Comparison of ENCODE assay signal across 9 cellular contexts in genomic region chr2:95346738-95347671, GRCh38. TPM values are rescaled to one million over a fixed set of nuclear protein-coding genes. Genes with fewer than 3 reads are reported as not detected.
A peak's percentile ranks its signal among the peaks of the same experiment; 100 is the strongest.
DNase-seq lines count a peak whose midpoint lies in the region; ATAC-seq and TF ChIP-seq lines count a peak whose summit lies in the region.
"Had no signal": no experiment of that assay in that cellular context is flagged by ENCODE, and none has a peak within 500 bp of the region (broad histone marks: within the 10 kb centered on the region; RNA-seq: fewer than 3 reads in every experiment).

No MANE protein-coding gene starts in this region.

- in situ Hi-C loops in KBM-7 (cut with MboI; ENCODE audit: low pct_unique_long_range_greater_than_20kb, low sequenced_read_pairs), result no loop called here

- no peaks in the 10 kb centered on the region for H3F3A ChIP-seq in GM23338 (replicated peaks; ENCODE audit: low read depth)

- H3K27ac ChIP-seq in GM23338 (ENCODE audit: low read depth), result no peak overlapping the region
- H3K27ac ChIP-seq in iPS-18a (ENCODE audit: low read length), result no peak overlapping the region
- peak overlapping the region in 2 of 8 donors; percentile 28 to 81 for H3K27ac ChIP-seq in spleen
- H3K27ac ChIP-seq: neutrophil had no signal

- H3K4me1 ChIP-seq in GM23338 (ENCODE audit: insufficient read depth), result no peaks in the 10 kb centered on the region
- H3K4me1 ChIP-seq in adipocyte (ENCODE audit: control insufficient read depth, insufficient read depth, low read length), result peaks cover 5% of the 10 kb centered on the region
- peaks cover 5% of the 10 kb centered on the region for H3K4me1 ChIP-seq in iPS-18a (ENCODE audit: control insufficient read depth, low read depth, low read length)
- H3K4me1 ChIP-seq in spleen, result peaks cover 11 to 28% (median 23%) of the 10 kb centered on the region in 6 donors

- intact Hi-C loops in spleen (cut with DNase I; ENCODE audit: low total_unique reads), result no loop called here

- H3K27me3 ChIP-seq in GM23338 (ENCODE audit: insufficient read depth) (peaks cover 62% of the 10 kb centered on the region), adipocyte (replicated peaks; ENCODE audit: control insufficient read depth, insufficient read depth, low read length) (peaks cover 29% of the 10 kb centered on the region), iPS-18a (ENCODE audit: control insufficient read depth, insufficient read depth, low read length) (peaks cover 51% of the 10 kb centered on the region), spleen (replicated peaks in 1 of 7) (peaks cover 0 to 74% (median 24%) of the 10 kb centered on the region in 7 donors)

- peak; percentile 59 for ATAC-seq in GM23338
- ATAC-seq in GM18520 (IDR thresholded peaks at IDR 0.05; ENCODE audit: unreplicated experiment), result no peak
- no peak for ATAC-seq in HG03097 (IDR thresholded peaks at IDR 0.05; ENCODE audit: low FRiP score, unreplicated experiment)

- H3K9ac ChIP-seq in adipocyte (ENCODE audit: low read length) (peak overlapping the region; percentile 74), iPS-18a (ENCODE audit: low read length) (no peak overlapping the region)

- no peaks in the 10 kb centered on the region for H3K9me2 ChIP-seq in GM23338 (ENCODE audit: insufficient read depth)

- H3K36me3 Mint-ChIP-seq in GM23338 (ENCODE audit: low read depth), result no peaks in the 10 kb centered on the region

- DNase-seq in GM23338 (ENCODE audit: low spot score), result peak; percentile 60
- peak; percentile 75 for DNase-seq in adipocyte (ENCODE audit: low read depth)
- peak; percentile 76 for DNase-seq in spleen
- no peak for DNase-seq in NCI-H1436 treated with DMSO at 0.1 percent for 48 hours (lab: John Stamatoyannopoulos, UW)
- DNase-seq in KBM-7, result no peak

- H3K4me1 Mint-ChIP-seq in GM23338, result no peaks in the 10 kb centered on the region

- H2AFZ ChIP-seq in GM23338, result peak overlapping the region; percentile 85

- TF ChIP-seq POLR2A in spleen (IDR thresholded peaks at IDR 0.05), result no peak

- no peaks in the 10 kb centered on the region for H3K9me3 ChIP-seq in adipocyte (ENCODE audit: control insufficient read depth, low read length)
- H3K9me3 ChIP-seq in iPS-18a (ENCODE audit: control insufficient read depth, low read depth, low read length), result no peaks in the 10 kb centered on the region
- H3K9me3 ChIP-seq in spleen, result no peaks in the 10 kb centered on the region
- H3K9me3 ChIP-seq: neutrophil had no signal

- peak overlapping the region; percentile 57 for H3K4me3 ChIP-seq in GM23338
- H3K4me3 ChIP-seq in adipocyte (ENCODE audit: low read length), result peak overlapping the region; percentile 77
- H3K4me3 ChIP-seq in iPS-18a (ENCODE audit: low read length), result peak overlapping the region; percentile 51
- H3K4me3 ChIP-seq in spleen, result peak overlapping the region in 7 of 8 donors; percentile 10 to 79 (median 36)

- no peaks in the 10 kb centered on the region for H3K36me3 ChIP-seq in GM23338 (ENCODE audit: insufficient read depth)
- H3K36me3 ChIP-seq in adipocyte (ENCODE audit: control insufficient read depth, insufficient read depth, low read length, severe bottlenecking), result no peaks in the 10 kb centered on the region
- H3K36me3 ChIP-seq in iPS-18a (ENCODE audit: control insufficient read depth, low read depth, low read length), result no peaks in the 10 kb centered on the region
- no peaks in the 10 kb centered on the region for H3K36me3 ChIP-seq in spleen
- H3K36me3 ChIP-seq: neutrophil had no signal

- H3K4me3 Mint-ChIP-seq in GM23338, result peak overlapping the region; percentile 63

- H3K27ac Mint-ChIP-seq in GM23338, result no peak overlapping the region

- H3K9me3 Mint-ChIP-seq in GM23338, result no peaks in the 10 kb centered on the region

- TF ChIP-seq CTCF in GM23338 (conservative IDR thresholded peaks at IDR 0.05; ENCODE audit: low read depth in 2 of 2), result no peak
- TF ChIP-seq CTCF in spleen (IDR thresholded peaks at IDR 0.05 in 8 of 11, conservative IDR thresholded peaks at IDR 0.05 in 3 of 11), result no peak

- peak overlapping the region; percentile 83 for H3K4me2 ChIP-seq in GM23338

- no peaks in the 10 kb centered on the region for H3K79me2 ChIP-seq in GM23338 (replicated peaks; ENCODE audit: insufficient read depth)

- H3K27me3 Mint-ChIP-seq in GM23338 (ENCODE audit: insufficient read depth, low read depth, poor library complexity), result peaks cover 42% of the 10 kb centered on the region

- H4K20me1 ChIP-seq in GM23338 (replicated peaks; ENCODE audit: insufficient read depth), result no peaks in the 10 kb centered on the region

- 20 to 43% (median 22%) methylated on average over 25 to 78 of the region's 78 CpGs for WGBS in spleen, 5 donors

TF ChIP-seq in GM23338, 12 proteins besides CTCF, POLR2A, EP300 and RAD21:
- TF ChIP-seq ZNF331 (CRISPR knock-in tag; IDR thresholded peaks at IDR 0.05; ENCODE audit: low read depth), result no peak
- peak; percentile 52 for TF ChIP-seq EZH2 (IDR thresholded peaks at IDR 0.05; ENCODE audit: low read depth, unreplicated experiment)

RNA-seq across cellular contexts. Expression of gene KCNIP3, which starts 49.9 kb away (rescaled TPM):
- total RNA-seq in GM23338 (2014; rRNA removed; shearing (Covaris generic)), result 0.83 and 2.6 TPM in 2 replicates
- polyA plus RNA-seq in GM23338 (2016; fragmentation: Nextera tagmentation; extraction: Ambion mirVana) (0.32 and 0.45 TPM in 2 replicates), spleen (1 to 10 TPM in 1 of 3 donors, under 1 TPM in 2; 0.59 to 1.8 (median 0.85) TPM)
- total RNA-seq in spleen, result 1 to 10 TPM; 2.6 to 5.2 (median 4.2) TPM

RNA-seq across cellular contexts. Expression of gene FAHD2A, which starts 55.5 kb away (rescaled TPM):
- total RNA-seq in GM23338 (2014; rRNA removed; shearing (Covaris generic)), result 48.1 and 51.0 TPM in 2 replicates
- polyA plus RNA-seq in GM23338 (2016; fragmentation: Nextera tagmentation; extraction: Ambion mirVana), result 26.8 and 27.6 TPM in 2 replicates
- 10 to 100 TPM; 16.3 to 23.7 (median 18.7) TPM for total RNA-seq in spleen
- polyA plus RNA-seq in spleen, result 10 to 100 TPM; 10.9 to 17.5 (median 14.0) TPM

Comparison
In these comparisons a context has a peak if more than half of its experiments do, and no peak if none do; other contexts are left out.
1. DNase-seq: peak in GM23338 (single experiment), adipocyte (single experiment) and spleen (single experiment); none in NCI-H1436 treated with DMSO at 0.1 percent for 48 hours (single experiment) and KBM-7 (single experiment).
2. Peak in every context shown above with its lines, with median percentiles within 50 percentile points of each other: H3K4me3 ChIP-seq.